Comparison of ENCODE assay signal across 1 cellular context in genomic region chr15:45166792-45167630, GRCh38.
TF ChIP-seq lines count a peak whose summit lies in the region.

No MANE protein-coding gene starts in this region.

TF ChIP-seq in HepG2, 621 proteins besides CTCF, POLR2A, EP300 and RAD21 (continued from another document and continues in another):
- TF ChIP-seq EZH2 (conservative IDR thresholded peaks at IDR 0.05; ENCODE audit: low read depth, low read length) (no peak), HOXA3 (CRISPR knock-in tag; IDR thresholded peaks at IDR 0.05) (peak; percentile 25; the same call in 1 of the 2 replicates), KDM6A (CRISPR knock-in tag; IDR thresholded peaks at IDR 0.05; ENCODE audit: low read depth) (no peak), ZNF318 (CRISPR knock-in tag; IDR thresholded peaks at IDR 0.05) (no peak), ZBTB42 (CRISPR knock-in tag; IDR thresholded peaks at IDR 0.05) (no peak), BRCA1 (CRISPR knock-in tag; IDR thresholded peaks at IDR 0.05) (no peak), DR1 (CRISPR knock-in tag; IDR thresholded peaks at IDR 0.05) (no peak; the same call in 1 of the 2 replicates), SAFB2 (CRISPR knock-in tag; IDR thresholded peaks at IDR 0.05; ENCODE audit: borderline replicate concordance, low read depth) (no peak), ISL2 (CRISPR knock-in tag; IDR thresholded peaks at IDR 0.05) (no peak), FOXA3 (CRISPR knock-in tag; IDR thresholded peaks at IDR 0.05) (no peak), NR2C2 (CRISPR knock-in tag; IDR thresholded peaks at IDR 0.05; ENCODE audit: borderline replicate concordance) (peak; percentile 54; the same call in 1 of the 2 replicates), DNMT1 (CRISPR knock-in tag; IDR thresholded peaks at IDR 0.05) (no peak), SCMH1 (CRISPR knock-in tag; IDR thresholded peaks at IDR 0.05; ENCODE audit: borderline replicate concordance) (no peak), ZNF280D (CRISPR knock-in tag; IDR thresholded peaks at IDR 0.05) (no peak), CBX1 (IDR thresholded peaks at IDR 0.05; ENCODE audit: low read depth) (peak; percentile 36), ZFYVE20 (CRISPR knock-in tag; IDR thresholded peaks at IDR 0.05; ENCODE audit: borderline replicate concordance, low read depth) (0 out of 2 replicates have a peak, but pooled peaks have one; percentile 13), ZNF503 (CRISPR knock-in tag; IDR thresholded peaks at IDR 0.05) (no peak), ARNT2 (CRISPR knock-in tag; IDR thresholded peaks at IDR 0.05; ENCODE audit: low read depth) (peak; percentile 17; the same call in 1 of the 2 replicates), ETV6 (CRISPR knock-in tag; conservative IDR thresholded peaks at IDR 0.05) (no peak), ZNF678 (CRISPR knock-in tag; IDR thresholded peaks at IDR 0.05) (no peak), RFXANK (CRISPR knock-in tag; IDR thresholded peaks at IDR 0.05) (no peak), NONO (IDR thresholded peaks at IDR 0.05) (no peak), NONO (CRISPR knock-in tag; conservative IDR thresholded peaks at IDR 0.05) (no peak), ZNF720 (CRISPR knock-in tag; IDR thresholded peaks at IDR 0.05) (no peak), SMAD3 (CRISPR knock-in tag; IDR thresholded peaks at IDR 0.05) (no peak), ZNF136 (CRISPR knock-in tag; IDR thresholded peaks at IDR 0.05; ENCODE audit: low read depth) (no peak), ZNF337 (CRISPR knock-in tag; IDR thresholded peaks at IDR 0.05; ENCODE audit: borderline replicate concordance, low read depth) (no peak), DNMT3B (CRISPR knock-in tag; conservative IDR thresholded peaks at IDR 0.05) (no peak), RNF2 (conservative IDR thresholded peaks at IDR 0.05; ENCODE audit: low read depth) (no peak), ZNF274 (CRISPR knock-in tag; IDR thresholded peaks at IDR 0.05) (no peak), ZNF101 (CRISPR knock-in tag; IDR thresholded peaks at IDR 0.05; ENCODE audit: borderline replicate concordance, low read depth) (no peak), HDAC2 (CRISPR knock-in tag; IDR thresholded peaks at IDR 0.05) (no peak), ZNF354B (CRISPR knock-in tag; IDR thresholded peaks at IDR 0.05) (no peak), NR0B2 (CRISPR knock-in tag; IDR thresholded peaks at IDR 0.05) (0 out of 2 replicates have a peak, but pooled peaks have one; percentile 47), NFE2L1 (CRISPR knock-in tag; IDR thresholded peaks at IDR 0.05; ENCODE audit: borderline replicate concordance) (no peak), NR1H2 (CRISPR knock-in tag; IDR thresholded peaks at IDR 0.05; ENCODE audit: borderline replicate concordance, low read depth) (no peak), ZNF614 (CRISPR knock-in tag; IDR thresholded peaks at IDR 0.05; ENCODE audit: borderline replicate concordance) (0 out of 2 replicates have a peak, but pooled peaks have one; percentile 13), FOXO1 (CRISPR knock-in tag; IDR thresholded peaks at IDR 0.05) (no peak), GATAD2A (CRISPR knock-in tag; IDR thresholded peaks at IDR 0.05) (peak; percentile 60), ZNF761 (CRISPR knock-in tag; conservative IDR thresholded peaks at IDR 0.05) (0 out of 2 replicates have a peak, but pooled peaks have one; percentile 60), NKX3-1 (CRISPR knock-in tag; IDR thresholded peaks at IDR 0.05) (no peak), RELA (CRISPR knock-in tag; IDR thresholded peaks at IDR 0.05) (no peak)
- TF ChIP-seq, protein P1, sequence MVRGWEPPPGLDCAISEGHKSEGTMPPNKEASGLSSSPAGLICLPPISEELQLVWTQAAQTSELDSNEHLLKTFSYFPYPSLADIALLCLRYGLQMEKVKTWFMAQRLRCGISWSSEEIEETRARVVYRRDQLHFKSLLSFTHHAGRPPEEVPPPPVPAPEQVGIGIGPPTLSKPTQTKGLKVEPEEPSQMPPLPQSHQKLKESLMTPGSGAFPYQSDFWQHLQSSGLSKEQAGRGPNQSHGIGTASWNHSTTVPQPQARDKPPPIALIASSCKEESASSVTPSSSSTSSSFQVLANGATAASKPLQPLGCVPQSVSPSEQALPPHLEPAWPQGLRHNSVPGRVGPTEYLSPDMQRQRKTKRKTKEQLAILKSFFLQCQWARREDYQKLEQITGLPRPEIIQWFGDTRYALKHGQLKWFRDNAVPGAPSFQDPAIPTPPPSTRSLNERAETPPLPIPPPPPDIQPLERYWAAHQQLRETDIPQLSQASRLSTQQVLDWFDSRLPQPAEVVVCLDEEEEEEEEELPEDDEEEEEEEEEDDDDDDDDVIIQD (CRISPR knock-in tag; IDR thresholded peaks at IDR 0.05; ENCODE audit: low read depth) = no peak
- TF ChIP-seq, protein P2, sequence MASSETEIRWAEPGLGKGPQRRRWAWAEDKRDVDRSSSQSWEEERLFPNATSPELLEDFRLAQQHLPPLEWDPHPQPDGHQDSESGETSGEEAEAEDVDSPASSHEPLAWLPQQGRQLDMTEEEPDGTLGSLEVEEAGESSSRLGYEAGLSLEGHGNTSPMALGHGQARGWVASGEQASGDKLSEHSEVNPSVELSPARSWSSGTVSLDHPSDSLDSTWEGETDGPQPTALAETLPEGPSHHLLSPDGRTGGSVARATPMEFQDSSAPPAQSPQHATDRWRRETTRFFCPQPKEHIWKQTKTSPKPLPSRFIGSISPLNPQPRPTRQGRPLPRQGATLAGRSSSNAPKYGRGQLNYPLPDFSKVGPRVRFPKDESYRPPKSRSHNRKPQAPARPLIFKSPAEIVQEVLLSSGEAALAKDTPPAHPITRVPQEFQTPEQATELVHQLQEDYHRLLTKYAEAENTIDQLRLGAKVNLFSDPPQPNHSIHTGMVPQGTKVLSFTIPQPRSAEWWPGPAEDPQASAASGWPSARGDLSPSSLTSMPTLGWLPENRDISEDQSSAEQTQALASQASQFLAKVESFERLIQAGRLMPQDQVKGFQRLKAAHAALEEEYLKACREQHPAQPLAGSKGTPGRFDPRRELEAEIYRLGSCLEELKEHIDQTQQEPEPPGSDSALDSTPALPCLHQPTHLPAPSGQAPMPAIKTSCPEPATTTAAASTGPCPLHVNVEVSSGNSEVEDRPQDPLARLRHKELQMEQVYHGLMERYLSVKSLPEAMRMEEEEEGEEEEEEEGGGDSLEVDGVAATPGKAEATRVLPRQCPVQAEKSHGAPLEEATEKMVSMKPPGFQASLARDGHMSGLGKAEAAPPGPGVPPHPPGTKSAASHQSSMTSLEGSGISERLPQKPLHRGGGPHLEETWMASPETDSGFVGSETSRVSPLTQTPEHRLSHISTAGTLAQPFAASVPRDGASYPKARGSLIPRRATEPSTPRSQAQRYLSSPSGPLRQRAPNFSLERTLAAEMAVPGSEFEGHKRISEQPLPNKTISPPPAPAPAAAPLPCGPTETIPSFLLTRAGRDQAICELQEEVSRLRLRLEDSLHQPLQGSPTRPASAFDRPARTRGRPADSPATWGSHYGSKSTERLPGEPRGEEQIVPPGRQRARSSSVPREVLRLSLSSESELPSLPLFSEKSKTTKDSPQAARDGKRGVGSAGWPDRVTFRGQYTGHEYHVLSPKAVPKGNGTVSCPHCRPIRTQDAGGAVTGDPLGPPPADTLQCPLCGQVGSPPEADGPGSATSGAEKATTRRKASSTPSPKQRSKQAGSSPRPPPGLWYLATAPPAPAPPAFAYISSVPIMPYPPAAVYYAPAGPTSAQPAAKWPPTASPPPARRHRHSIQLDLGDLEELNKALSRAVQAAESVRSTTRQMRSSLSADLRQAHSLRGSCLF (CRISPR knock-in tag; IDR thresholded peaks at IDR 0.05; ENCODE audit: borderline replicate concordance) = no peak
- TF ChIP-seq, protein P3, sequence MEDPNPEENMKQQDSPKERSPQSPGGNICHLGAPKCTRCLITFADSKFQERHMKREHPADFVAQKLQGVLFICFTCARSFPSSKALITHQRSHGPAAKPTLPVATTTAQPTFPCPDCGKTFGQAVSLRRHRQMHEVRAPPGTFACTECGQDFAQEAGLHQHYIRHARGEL (CRISPR knock-in tag; IDR thresholded peaks at IDR 0.05) = no peak
- TF ChIP-seq, protein P4, sequence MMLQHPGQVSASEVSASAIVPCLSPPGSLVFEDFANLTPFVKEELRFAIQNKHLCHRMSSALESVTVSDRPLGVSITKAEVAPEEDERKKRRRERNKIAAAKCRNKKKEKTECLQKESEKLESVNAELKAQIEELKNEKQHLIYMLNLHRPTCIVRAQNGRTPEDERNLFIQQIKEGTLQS (CRISPR knock-in tag; IDR thresholded peaks at IDR 0.05) = no peak
